ENCODE assay signal across 15 cellular contexts in genomic region chr16:497258-497657, GRCh38.
"Had no signal": no experiment of that assay in that cellular context is flagged by ENCODE, and none has a peak within 500 bp of the region (broad histone marks: within the 10 kb centered on the region; RNA-seq: fewer than 3 reads in every experiment).

No MANE protein-coding gene starts in this region.

- H3K9me3 ChIP-seq: lower lobe of right lung, pancreas had no signal

- H3K9me3 Mint-ChIP-seq: stimulated activated naive CD8-positive, alpha-beta T cell treated with anti-CD3 and anti-CD28 coated beads, Interleukin-15, Interleukin-2, amounts not matched to agents 100 ng/mL and 50 ng/mL, for 24 hours had no signal

- H3K27ac Mint-ChIP-seq: activated CD4-positive, alpha-beta T cell treated with anti-CD3 and anti-CD28 coated beads for 36 hours; activated naive CD8-positive, alpha-beta T cell; stimulated activated naive CD8-positive, alpha-beta T cell treated with anti-CD3 and anti-CD28 coated beads, Interleukin-15, Interleukin-2, amounts not matched to agents 100 ng/mL and 50 ng/mL, for 24 hours had no signal

- H3K4me1 ChIP-seq: lower lobe of right lung, pancreas had no signal

- ATAC-seq: activated CD4-positive, alpha-beta T cell treated with anti-CD3 and anti-CD28 coated beads for 36 hours; lower lobe of right lung; pancreas had no signal

- H3K4me1 Mint-ChIP-seq: activated CD4-positive, alpha-beta T cell treated with anti-CD3 and anti-CD28 coated beads for 36 hours had no signal

- H3K27me3 Mint-ChIP-seq: activated CD4-positive, alpha-beta T cell treated with anti-CD3 and anti-CD28 coated beads for 36 hours; activated naive CD8-positive, alpha-beta T cell; stimulated activated naive CD8-positive, alpha-beta T cell treated with anti-CD3 and anti-CD28 coated beads, Interleukin-15, Interleukin-2, amounts not matched to agents 100 ng/mL and 50 ng/mL, for 24 hours had no signal

- H3K27ac ChIP-seq: dorsolateral prefrontal cortex, epithelial cell of prostate, lower lobe of right lung, pancreas had no signal

- H3K4me3 Mint-ChIP-seq: activated CD4-positive, alpha-beta T cell treated with anti-CD3 and anti-CD28 coated beads for 36 hours; activated naive CD8-positive, alpha-beta T cell; stimulated activated naive CD8-positive, alpha-beta T cell treated with anti-CD3 and anti-CD28 coated beads, Interleukin-15, Interleukin-2, amounts not matched to agents 100 ng/mL and 50 ng/mL, for 24 hours had no signal

- DNase-seq: activated CD4-positive, alpha-beta T cell treated with anti-CD3 and anti-CD28 coated beads for 36 hours; activated CD4-positive, alpha-beta T cell treated with anti-CD3 and anti-CD28 coated beads, Interleukin-2, amount 50 U/mL, for 48 hours; caudate nucleus; dorsolateral prefrontal cortex; foreskin melanocyte; glutamatergic neuron; hippocampal formation; left cardiac atrium; lower lobe of right lung; pancreas; stimulated activated CD4-positive, alpha-beta T cell treated with anti-CD3 and anti-CD28 coated beads, Interleukin-2, amount 100 ng/mL, for 24 hours; trophoblast cell had no signal

- H3K4me3 ChIP-seq: dorsolateral prefrontal cortex, lower lobe of right lung, pancreas had no signal

- H3K27me3 ChIP-seq: dorsolateral prefrontal cortex, pancreas had no signal
